ENCODE assay signal across 26 cellular contexts in the genomic region with DNA sequence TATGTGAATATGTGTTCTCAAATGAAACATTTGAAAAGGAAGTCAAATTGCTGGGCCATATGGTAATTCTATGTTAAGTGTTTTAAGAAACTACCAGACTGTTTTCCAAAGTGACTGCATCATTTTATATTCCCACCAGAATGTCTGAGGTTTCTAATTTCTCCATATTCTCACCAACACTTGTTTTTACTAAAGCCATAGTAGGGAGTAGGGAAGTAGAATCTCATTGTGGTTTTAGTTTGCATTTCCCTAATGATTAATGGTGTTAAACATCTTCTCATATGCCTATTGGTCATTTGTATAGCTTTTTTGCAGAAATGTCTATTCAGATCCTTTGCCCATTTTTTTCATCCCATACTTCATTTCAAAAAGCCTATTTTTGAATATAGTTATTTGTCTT.
"Had no signal": no experiment of that assay in that cellular context is flagged by ENCODE, and none has a peak within 500 bp of the region (broad histone marks: within the 10 kb centered on the region; RNA-seq: fewer than 3 reads in every experiment).

No MANE protein-coding gene starts in this region.

- H3K4me1 ChIP-seq: left lung, neural progenitor cell, parathyroid adenoma, right atrium auricular region, stomach, vagina had no signal

- H3K27ac Mint-ChIP-seq: mesothelial cell of epicardium, nephron, neural progenitor cell, progenitor cell of endocrine pancreas had no signal

- H3K79me2 ChIP-seq: hepatocyte, parathyroid adenoma had no signal

- DNase-seq: dorsolateral prefrontal cortex; effector CD4-positive, alpha-beta T cell; heart left ventricle; left cardiac atrium; left lung; mesenchymal stem cell; mucosa of descending colon; naive B cell; stimulated activated CD4-positive, alpha-beta T cell treated with anti-CD3 and anti-CD28 coated beads, Interleukin-12 subunit alpha, Interleukin-12 subunit beta, amount 100 ng/mL, for 4 hours; stimulated activated CD4-positive, alpha-beta T cell treated with anti-CD3 and anti-CD28 coated beads, Interleukin-1b, Interleukin-23, amount 100 ng/mL, for 48 hours; stimulated activated CD4-positive, alpha-beta T cell treated with anti-CD3 and anti-CD28 coated beads, Interleukin-4, amount 100 ng/mL, for 1 hour; stimulated activated CD8-positive, alpha-beta memory T cell treated with anti-CD3 and anti-CD28 coated beads, Interleukin-4, amount 100 ng/mL, for 48 hours; stimulated activated naive CD4-positive, alpha-beta T cell treated with Interleukin-2 at 50 U/mL for 16 hours; stomach; thyroid gland had no signal

- H3K27me3 Mint-ChIP-seq: naive B cell, progenitor cell of endocrine pancreas had no signal

- H3K9me3 Mint-ChIP-seq: mesothelial cell of epicardium, naive B cell, nephron, neural progenitor cell had no signal

- H3K4me3 Mint-ChIP-seq: mesothelial cell of epicardium, naive B cell, nephron, neural progenitor cell had no signal

- H3K4me2 ChIP-seq: hepatocyte, neural progenitor cell, smooth muscle cell had no signal

- FAIRE-seq: frontal cortex had no signal

- H3K27ac ChIP-seq: heart left ventricle, hepatocyte, left lung, neural progenitor cell, parathyroid adenoma, right atrium auricular region, stomach, vagina had no signal

- H3K4me1 Mint-ChIP-seq: mesothelial cell of epicardium, naive B cell, nephron, neural progenitor cell had no signal

- H2AFZ ChIP-seq: hepatocyte, neural progenitor cell, parathyroid adenoma had no signal

- ATAC-seq: heart left ventricle, left cardiac atrium, left lung, mucosa of descending colon, sciatic nerve had no signal

- H3K9me3 ChIP-seq: heart left ventricle, left lung, mucosa of descending colon, right atrium auricular region, stomach, thyroid gland, vagina had no signal

- H3K4me3 ChIP-seq: dorsolateral prefrontal cortex, heart left ventricle, hepatocyte, left lung, mucosa of descending colon, neural progenitor cell, right atrium auricular region, smooth muscle cell, stomach, thyroid gland, vagina had no signal

- H3K27me3 ChIP-seq: dorsolateral prefrontal cortex, heart left ventricle, hepatocyte, left lung, neural progenitor cell, right atrium auricular region, stomach, thyroid gland, vagina had no signal

- H3K9ac ChIP-seq: neural progenitor cell, parathyroid adenoma had no signal
